In the genomic region with DNA sequence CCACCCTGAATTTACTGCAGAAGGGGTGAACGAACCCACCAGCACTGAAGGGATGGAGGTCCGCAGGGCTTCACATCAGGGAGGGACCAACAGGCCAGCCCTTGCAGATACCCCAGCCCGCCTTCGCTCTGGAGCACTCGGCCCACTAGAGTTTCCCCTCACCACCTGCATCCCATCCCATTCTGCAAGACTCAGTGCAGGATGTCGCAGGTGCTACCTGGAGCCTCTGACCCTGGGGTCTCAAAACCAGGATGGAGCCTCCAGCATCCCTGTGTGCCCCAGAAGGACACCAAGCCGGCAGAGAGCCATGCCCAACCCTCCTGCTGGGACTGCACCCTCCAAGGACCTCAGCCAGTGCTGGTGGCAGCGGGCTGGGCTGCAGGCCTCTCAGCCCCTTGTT, we compare ENCODE assay signal across 25 cellular contexts. TPM values are rescaled to one million over a fixed set of nuclear protein-coding genes. Genes with fewer than 3 reads are reported as not detected.
"Had no signal": no experiment of that assay in that cellular context is flagged by ENCODE, and none has a peak within 500 bp of the region (broad histone marks: within the 10 kb centered on the region; RNA-seq: fewer than 3 reads in every experiment).

No MANE protein-coding gene starts in this region.

- H3K27me3 ChIP-seq: body of pancreas, ovary, right lobe of liver, testis had no signal

- H3K4me3 Mint-ChIP-seq: activated CD4-positive, alpha-beta memory T cell treated with anti-CD3 and anti-CD28 coated beads for 36 hours; activated naive CD4-positive, alpha-beta T cell treated with anti-CD3 and anti-CD28 coated beads, Interleukin-2, amount 10 ng/mL, durations not matched to agents 7 days and 5 days; activated naive CD8-positive, alpha-beta T cell treated with anti-CD3 and anti-CD28 coated beads, Interleukin-2, amount 50 U/mL, for 24 hours; immature natural killer cell; memory B cell; stimulated activated naive B cell treated with anti-CD40 and anti-IgM and Interleukin-4, amounts not matched to agents 10 μg/mL and 1 μg/mL and 100 μg/mL, for 72 hours had no signal

- H3K27ac ChIP-seq: body of pancreas, hepatocyte, neutrophil, ovary, right lobe of liver, testis, upper lobe of left lung had no signal

- DNase-seq: activated CD4-positive, alpha-beta memory T cell treated with anti-CD3 and anti-CD28 coated beads for 36 hours; activated CD4-positive, alpha-beta T cell treated with anti-CD3 and anti-CD28 coated beads for 48 hours; activated effector memory CD4-positive, alpha-beta T cell treated with anti-CD3 and anti-CD28 coated beads, Interleukin-2, amount 50 U/mL, for 16 hours; activated naive CD4-positive, alpha-beta T cell treated with anti-CD3 and anti-CD28 coated beads, Interleukin-2, amount 10 ng/mL, durations not matched to agents 7 days and 5 days; activated naive CD8-positive, alpha-beta T cell treated with anti-CD3 and anti-CD28 coated beads, Interleukin-2, amount 50 U/mL, for 24 hours; effector memory CD4-positive, alpha-beta T cell; foreskin melanocyte; immature natural killer cell; SK-N-SH; stimulated activated CD4-positive, alpha-beta T cell treated with anti-CD3 and anti-CD28 coated beads, Interleukin-2, amount 100 ng/mL, for 48 hours; stimulated activated CD8-positive, alpha-beta memory T cell treated with anti-CD3 and anti-CD28 coated beads, Interleukin-4, amount 100 ng/mL, for 48 hours had no signal

- H3K27ac Mint-ChIP-seq: activated CD4-positive, alpha-beta memory T cell treated with anti-CD3 and anti-CD28 coated beads for 36 hours; activated naive CD4-positive, alpha-beta T cell treated with anti-CD3 and anti-CD28 coated beads, Interleukin-2, amount 10 ng/mL, durations not matched to agents 7 days and 5 days; activated naive CD8-positive, alpha-beta T cell treated with anti-CD3 and anti-CD28 coated beads, Interleukin-2, amount 50 U/mL, for 24 hours; immature natural killer cell; memory B cell; stimulated activated naive B cell treated with anti-CD40 and anti-IgM and Interleukin-4, amounts not matched to agents 10 μg/mL and 1 μg/mL and 100 μg/mL, for 72 hours had no signal

- H3K36me3 ChIP-seq: neutrophil, ovary, right lobe of liver, upper lobe of left lung had no signal

- H3K4me3 ChIP-seq: body of pancreas, hepatocyte, ovary, right lobe of liver, smooth muscle cell, testis, upper lobe of left lung had no signal

- H3K36me3 Mint-ChIP-seq: activated CD4-positive, alpha-beta memory T cell treated with anti-CD3 and anti-CD28 coated beads for 36 hours; activated naive CD4-positive, alpha-beta T cell treated with anti-CD3 and anti-CD28 coated beads, Interleukin-2, amount 10 ng/mL, durations not matched to agents 7 days and 5 days; immature natural killer cell; memory B cell had no signal

- H3K4me1 ChIP-seq: right lobe of liver, upper lobe of left lung had no signal

- H3K4me1 Mint-ChIP-seq: activated naive CD4-positive, alpha-beta T cell treated with anti-CD3 and anti-CD28 coated beads, Interleukin-2, amount 10 ng/mL, durations not matched to agents 7 days and 5 days; activated naive CD8-positive, alpha-beta T cell treated with anti-CD3 and anti-CD28 coated beads, Interleukin-2, amount 50 U/mL, for 24 hours; immature natural killer cell had no signal

- H3K9me3 ChIP-seq: body of pancreas, neutrophil, ovary, right lobe of liver, SK-N-SH, testis, upper lobe of left lung had no signal

- H3K9me3 Mint-ChIP-seq: activated CD4-positive, alpha-beta memory T cell treated with anti-CD3 and anti-CD28 coated beads for 36 hours; activated naive CD4-positive, alpha-beta T cell treated with anti-CD3 and anti-CD28 coated beads, Interleukin-2, amount 10 ng/mL, durations not matched to agents 7 days and 5 days; activated naive CD8-positive, alpha-beta T cell treated with anti-CD3 and anti-CD28 coated beads, Interleukin-2, amount 50 U/mL, for 24 hours; immature natural killer cell; memory B cell; stimulated activated naive B cell treated with anti-CD40 and anti-IgM and Interleukin-4, amounts not matched to agents 10 μg/mL and 1 μg/mL and 100 μg/mL, for 72 hours had no signal

- ATAC-seq: activated naive CD8-positive, alpha-beta T cell treated with anti-CD3 and anti-CD28 coated beads, Interleukin-2, amount 50 U/mL, for 24 hours; esophagus mucosa; left lobe of liver; right lobe of liver had no signal

RNA-seq across cellular contexts. Expression of gene ADRA2C, which starts 57.6 kb away (rescaled TPM):
- total RNA-seq: activated CD4-positive, alpha-beta memory T cell treated with anti-CD3 and anti-CD28 coated beads for 36 hours; mononuclear cell; T-helper 2 cell treated with Interferon-gamma antibody and Interleukin-4, amounts not matched to agents 100 ng/mL and 5 ng/mL, for 36 hours had no signal
